Comparison of ENCODE assay signal across 24 cellular contexts in the genomic region with DNA sequence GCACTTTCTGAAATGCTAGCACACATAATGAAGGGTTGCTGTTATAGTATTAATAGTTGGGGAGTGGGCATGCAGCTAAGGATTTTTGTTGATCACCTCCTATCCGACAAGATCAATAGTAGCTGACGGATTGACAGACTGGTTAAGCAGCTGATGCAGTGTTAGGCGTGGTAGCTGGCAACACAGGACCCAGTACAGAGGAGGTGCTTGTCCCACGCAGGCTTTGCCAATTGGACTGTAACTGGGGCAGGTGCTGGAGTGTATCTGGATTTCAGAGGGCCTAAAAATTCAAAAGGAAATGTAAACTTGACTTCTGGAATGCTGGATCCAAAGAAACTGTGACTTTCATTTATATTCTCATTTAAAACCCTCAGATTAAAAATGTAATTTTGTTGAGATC.
"Had no signal": no experiment of that assay in that cellular context is flagged by ENCODE, and none has a peak within 500 bp of the region (broad histone marks: within the 10 kb centered on the region; RNA-seq: fewer than 3 reads in every experiment).

No MANE protein-coding gene starts in this region.

- H3K27me3 Mint-ChIP-seq: dendritic cell treated with granulocyte-macrophage colony-stimulating factor and Interleukin-4, amounts not matched to agents 40 ng/mL and 50 ng/mL, for 4 days; effector memory CD8-positive, alpha-beta T cell had no signal

- H3K27ac ChIP-seq: colonic mucosa, coronary artery, dorsolateral prefrontal cortex, epithelial cell of prostate, esophagus muscularis mucosa, esophagus squamous epithelium, foreskin keratinocyte, gastrocnemius medialis, gastroesophageal sphincter, heart left ventricle, heart right ventricle had no signal

- H3K36me3 ChIP-seq: colonic mucosa, esophagus muscularis mucosa, esophagus squamous epithelium, gastrocnemius medialis, gastroesophageal sphincter, heart left ventricle, heart right ventricle had no signal

- H3K4me1 Mint-ChIP-seq: endodermal cell had no signal

- H3K4me3 Mint-ChIP-seq: dendritic cell treated with granulocyte-macrophage colony-stimulating factor and Interleukin-4, amounts not matched to agents 40 ng/mL and 50 ng/mL, for 4 days; effector memory CD8-positive, alpha-beta T cell; endodermal cell had no signal

- H3K9me3 ChIP-seq: colonic mucosa, esophagus squamous epithelium, gastrocnemius medialis had no signal

- H3K9me3 Mint-ChIP-seq: endodermal cell had no signal

- H3K27ac Mint-ChIP-seq: dendritic cell treated with granulocyte-macrophage colony-stimulating factor and Interleukin-4, amounts not matched to agents 40 ng/mL and 50 ng/mL, for 4 days; effector memory CD8-positive, alpha-beta T cell; endodermal cell had no signal

- H3K4me3 ChIP-seq: colonic mucosa, coronary artery, dorsolateral prefrontal cortex, esophagus muscularis mucosa, esophagus squamous epithelium, gastrocnemius medialis, gastroesophageal sphincter, heart left ventricle, heart right ventricle had no signal

- H3K27me3 ChIP-seq: colonic mucosa, dorsolateral prefrontal cortex, esophagus muscularis mucosa, esophagus squamous epithelium, foreskin keratinocyte, gastrocnemius medialis, gastroesophageal sphincter, heart left ventricle, heart right ventricle had no signal

- H3K4me1 ChIP-seq: colonic mucosa, esophagus muscularis mucosa, esophagus squamous epithelium, foreskin keratinocyte, gastrocnemius medialis, gastroesophageal sphincter, heart left ventricle, heart right ventricle had no signal

- DNase-seq: colonic mucosa; cortex of kidney; dermis blood vessel endothelial cell; dorsolateral prefrontal cortex; effector CD4-positive, alpha-beta T cell; effector CD8-positive, alpha-beta T cell; effector memory CD4-positive, alpha-beta T cell; effector memory CD8-positive, alpha-beta T cell; endodermal cell; erythroblast; esophagus squamous epithelium; foreskin fibroblast; foreskin keratinocyte; foreskin melanocyte; gastrocnemius medialis; glutamatergic neuron; heart left ventricle; heart right ventricle had no signal

- ATAC-seq: effector memory CD8-positive, alpha-beta T cell; esophagus mucosa; foreskin keratinocyte; gastrocnemius medialis; gastroesophageal sphincter; heart left ventricle; heart right ventricle had no signal
